21 cellular contexts compared by ENCODE assay signal in the genomic region with DNA sequence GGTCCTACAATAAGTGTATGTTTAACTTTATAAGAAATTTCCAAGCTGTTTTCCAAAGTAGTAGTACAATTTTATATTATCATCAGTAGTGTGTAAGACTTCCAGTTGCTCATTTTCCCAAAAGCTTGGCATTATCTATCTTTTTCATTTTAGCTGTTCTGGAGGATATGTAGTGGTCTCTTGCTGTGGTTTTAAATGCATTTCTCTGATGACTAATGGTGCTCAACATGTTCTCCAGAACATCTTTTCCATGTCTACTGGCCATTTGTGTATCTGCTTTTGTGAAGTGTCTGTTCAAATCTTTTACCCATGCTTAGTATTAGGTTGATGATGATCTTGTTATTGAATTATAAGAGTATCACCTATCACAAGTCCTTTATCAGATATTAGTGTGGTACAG. TPM values are rescaled to one million over a fixed set of nuclear protein-coding genes. Genes with fewer than 3 reads are reported as not detected.
DNase-seq lines count a peak whose midpoint lies in the region; ATAC-seq, FAIRE-seq and TF ChIP-seq lines count a peak whose summit lies in the region.
"Had no signal": no experiment of that assay in that cellular context is flagged by ENCODE, and none has a peak within 500 bp of the region (broad histone marks: within the 10 kb centered on the region; RNA-seq: fewer than 3 reads in every experiment).

No MANE protein-coding gene starts in this region.

- no peak for FAIRE-seq in GM12878 (lab: Jason Lieb, UNC)
- FAIRE-seq: GM12891 had no signal

- no TSS peak for BruUV-seq in GM12878 (replicated peaks; lab: Mats Ljungman, UMichigan)

- H3K9ac ChIP-seq in GM12878 (ENCODE audit: control insufficient read depth, insufficient read depth, low read length) = no peak overlapping the region
- H3K9ac ChIP-seq in smooth muscle cell (ENCODE audit: low read depth) = no peak overlapping the region

- CTCF ChIA-PET in GM12878 (lab: Yijun Ruan, JAX) = interaction anchor here (0.7 to 1.2 kb wide), 5 partner anchors 8 to 35 kb away, joined by 3 to 8 read pairs (median 3); partner anchors contain the start of gene BCL2A1

- H3K4me3 ChIP-seq in GM12878 = no peak overlapping the region
- H3K4me3 ChIP-seq in smooth muscle cell = no peak overlapping the region
- H3K4me3 ChIP-seq in ovary = no peak overlapping the region

- TF ChIP-seq POLR2A in GM12878 (IDR thresholded peaks at IDR 0.05; ENCODE audit: low read depth, low read length) = no peak
- TF ChIP-seq POLR2A in ovary (IDR thresholded peaks at IDR 0.05) = no peak

- RAD21 ChIA-PET in GM12878 (lab: Charles Lee; ENCODE audit: unreplicated experiment) = interaction anchor here (0.7 to 8.3 kb wide), 4 partner anchors 10 to 34 kb away, joined by 4 to 48 read pairs (median 4); no protein-coding TSS in a partner anchor

- H3K4me1 ChIP-seq in GM12878 (ENCODE audit: control insufficient read depth, insufficient read depth, low read length) (peaks cover 6% of the 10 kb centered on the region; the same call in 1 of the 2 replicates), smooth muscle cell (ENCODE audit: low read depth) (peaks cover 3% of the 10 kb centered on the region), ovary (ENCODE audit: insufficient read depth) (no peaks in the 10 kb centered on the region)

- H3K79me2 ChIP-seq in GM12878 (ENCODE audit: control insufficient read depth, insufficient read depth, low read length) (peaks cover 21% of the 10 kb centered on the region), smooth muscle cell (ENCODE audit: low read depth) (no peaks in the 10 kb centered on the region)

- peak; percentile 37 for DNase-seq in ELR (ENCODE audit: low read depth)
- peak; percentile 49 for DNase-seq in LHCN-M2 (ENCODE audit: low read depth)
- DNase-seq in GM12878 (ENCODE audit: low read depth, low spot score) = no peak
- no peak for DNase-seq in smooth muscle cell (lab: John Stamatoyannopoulos, UW; ENCODE audit: unreplicated experiment)
- DNase-seq in activated T-cell treated with anti-CD3 and anti-CD28 coated beads for 4 hours = no peak
- DNase-seq in ovary = no peak
- DNase-seq in activated CD4-positive, CD25-positive, alpha-beta regulatory T cell treated with anti-CD3 and anti-CD28 coated beads, Interleukin-2, amount 50 U/mL, for 72 hours = no peak
- DNase-seq: CD4-positive, CD25-positive, alpha-beta regulatory T cell; DMS79; GOT3; NCI-H1105 treated with DMSO at 0.1 percent for 48 hours; NCI-H2081; NCI-H2171; NCI-H345; NCI-H524 treated with DMSO at 0.1 percent for 48 hours; NCI-H82 had no signal

- H4K20me1 ChIP-seq in GM12878 (ENCODE audit: control insufficient read depth, insufficient read depth) (no peaks in the 10 kb centered on the region), smooth muscle cell (ENCODE audit: low read depth) (no peaks in the 10 kb centered on the region)

- POLR2A ChIA-PET in GM12878 (lab: Charles Lee) = interaction anchor here (0.5 to 1.6 kb wide), 6 partner anchors 9 to 86 kb away, joined by 3 to 9 read pairs (median 4); no protein-coding TSS in a partner anchor

- ATAC-seq in GM12878 = no peak
- ATAC-seq: HCT116, Right ventricle myocardium inferior had no signal

- no peaks in the 10 kb centered on the region for H3F3A ChIP-seq in smooth muscle cell (ENCODE audit: low read depth)

- in situ Hi-C loops in GM12878 (cut with MboI) = no loop called here

- H3K9me3 ChIP-seq in GM12878 (replicated peaks; ENCODE audit: control insufficient read depth, insufficient read depth, low read length) = no peaks in the 10 kb centered on the region; the same call in 2 of the 3 replicates
- no peaks in the 10 kb centered on the region for H3K9me3 ChIP-seq in smooth muscle cell (replicated peaks; ENCODE audit: low read depth)
- no peaks in the 10 kb centered on the region for H3K9me3 ChIP-seq in ovary

- H3K4me2 ChIP-seq in GM12878 (ENCODE audit: control insufficient read depth, insufficient read depth) (0 out of 2 replicates have a peak overlapping the region, but pooled peaks have one; percentile 5), smooth muscle cell (peak overlapping the region; percentile 64)

- H3K36me3 ChIP-seq in GM12878 (ENCODE audit: control insufficient read depth in 2 of 2, insufficient read depth in 2 of 2, low read length in 1 of 2) (peaks cover 0 to 3% of the 10 kb centered on the region in 2 experiments; a peak in 2 of 4 replicates), smooth muscle cell (ENCODE audit: low read depth) (no peaks in the 10 kb centered on the region), ovary (no peaks in the 10 kb centered on the region)

- H3K27ac ChIP-seq in GM12878 (ENCODE audit: control insufficient read depth, insufficient read depth) (no peak overlapping the region), smooth muscle cell (ENCODE audit: low read depth) (peak overlapping the region; percentile 52), ovary (no peak overlapping the region)

- SMC1A ChIA-PET in GM12878 (lab: Charles Lee; ENCODE audit: uncharacterized antibody, unreplicated experiment) = interaction anchor here (0.7 to 8.0 kb wide), 8 partner anchors 8 to 62 kb away, joined by 3 to 85 read pairs (median 4); no protein-coding TSS in a partner anchor

- no peaks in the 10 kb centered on the region for H3K27me3 ChIP-seq in GM12878 (replicated peaks in 1 of 2; ENCODE audit: control insufficient read depth in 2 of 2, insufficient read depth in 2 of 2, low read length in 1 of 2)
- H3K27me3 ChIP-seq in smooth muscle cell (ENCODE audit: low read depth) = no peaks in the 10 kb centered on the region
- no peaks in the 10 kb centered on the region for H3K27me3 ChIP-seq in ovary

- TF ChIP-seq RAD21 in GM12878 (IDR thresholded peaks at IDR 0.05; ENCODE audit: insufficient read depth, low read depth, low read length) = no peak

- TF ChIP-seq CTCF in GM12878 (IDR thresholded peaks at IDR 0.05 in 2 of 3, conservative IDR thresholded peaks at IDR 0.05 in 1 of 3; ENCODE audit: control insufficient read depth in 2 of 3, extremely low read depth in 1 of 3, insufficient read depth in 1 of 3, low read depth in 3 of 3, low read length in 3 of 3) (no peak), smooth muscle cell (IDR thresholded peaks at IDR 0.05; ENCODE audit: borderline replicate concordance, insufficient read depth, poor library complexity, severe bottlenecking) (no peak), ovary (IDR thresholded peaks at IDR 0.05) (no peak)

- intact Hi-C loops in GM12878 (cut with micrococcal nuclease; ENCODE audit: unreplicated experiment) = no loop called here
- intact Hi-C loops in ovary (cut with DNase I) = no loop called here

- TF ChIP-seq EP300 in GM12878 (IDR thresholded peaks at IDR 0.05; ENCODE audit: borderline replicate concordance in 1 of 2, control insufficient read depth in 1 of 2, low read depth in 2 of 2, low read length in 2 of 2) (no peak), ovary (IDR thresholded peaks at IDR 0.05) (no peak)

- H2AFZ ChIP-seq in GM12878 (ENCODE audit: control insufficient read depth, low read depth, low read length) = no peak overlapping the region
- no peak overlapping the region for H2AFZ ChIP-seq in smooth muscle cell (ENCODE audit: low read depth)

TF ChIP-seq in GM12878, 131 proteins besides CTCF, POLR2A, EP300 and RAD21:
- TF ChIP-seq NR2C1 (IDR thresholded peaks at IDR 0.05) = no peak
- TF ChIP-seq NR2F1 (conservative IDR thresholded peaks at IDR 0.05) = no peak
- TF ChIP-seq, protein P1, sequence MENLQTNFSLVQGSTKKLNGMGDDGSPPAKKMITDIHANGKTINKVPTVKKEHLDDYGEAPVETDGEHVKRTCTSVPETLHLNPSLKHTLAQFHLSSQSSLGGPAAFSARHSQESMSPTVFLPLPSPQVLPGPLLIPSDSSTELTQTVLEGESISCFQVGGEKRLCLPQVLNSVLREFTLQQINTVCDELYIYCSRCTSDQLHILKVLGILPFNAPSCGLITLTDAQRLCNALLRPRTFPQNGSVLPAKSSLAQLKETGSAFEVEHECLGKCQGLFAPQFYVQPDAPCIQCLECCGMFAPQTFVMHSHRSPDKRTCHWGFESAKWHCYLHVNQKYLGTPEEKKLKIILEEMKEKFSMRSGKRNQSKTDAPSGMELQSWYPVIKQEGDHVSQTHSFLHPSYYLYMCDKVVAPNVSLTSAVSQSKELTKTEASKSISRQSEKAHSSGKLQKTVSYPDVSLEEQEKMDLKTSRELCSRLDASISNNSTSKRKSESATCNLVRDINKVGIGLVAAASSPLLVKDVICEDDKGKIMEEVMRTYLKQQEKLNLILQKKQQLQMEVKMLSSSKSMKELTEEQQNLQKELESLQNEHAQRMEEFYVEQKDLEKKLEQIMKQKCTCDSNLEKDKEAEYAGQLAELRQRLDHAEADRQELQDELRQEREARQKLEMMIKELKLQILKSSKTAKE (IDR thresholded peaks at IDR 0.05; ENCODE audit: low read depth, poor library complexity, severe bottlenecking) = no peak
- TF ChIP-seq RUNX3 (IDR thresholded peaks at IDR 0.05; ENCODE audit: low read length) = peak; percentile 29; the same call in 1 of the 2 replicates
- no peak for TF ChIP-seq ESRRA (IDR thresholded peaks at IDR 0.05; ENCODE audit: low read length)

RNA-seq across cellular contexts. Expression of gene BCL2A1, which starts 13.3 kb away (rescaled TPM):
- 0.32 TPM in 1 of 2 replicates, not detected in the other for total RNA-seq in LHCN-M2 (2014; rRNA removed)
- not detected for polyA plus RNA-seq in LHCN-M2 (2012)
- total RNA-seq in GM12878 (2013; cell fraction: nucleolus; rRNA removed) = 254 and 257 TPM in 2 replicates
- total RNA-seq in GM12878 (2014; rRNA removed) = 181 and 223 TPM in 2 replicates
- total RNA-seq in GM12878 (2014; rRNA removed; fragmentation: Illumina TruSeq; extraction: Trizol) = 358 and 373 TPM in 2 replicates
- total RNA-seq in GM12878 (2021) = 183 and 212 TPM in 2 replicates
- 147 TPM for polyA plus RNA-seq in GM12878 (2011; ENCODE audit: low read depth)
- polyA plus RNA-seq in GM12878 (2011; rRNA removed) = 375 and 596 TPM in 2 replicates
- polyA plus RNA-seq in GM12878 (2011; cell fraction: cytosol; rRNA removed) = 165 and 194 TPM in 2 replicates
- 92.5 and 111 TPM in 2 replicates for polyA plus RNA-seq in GM12878 (2011; cell fraction: nucleus; rRNA removed)
- polyA plus RNA-seq in GM12878 (2012) = 152 and 177 TPM in 2 replicates
- polyA plus RNA-seq in GM12878 (2014; fragmentation: Illumina TruSeq; extraction: Trizol) = 374 and 510 TPM in 2 replicates
- 100 to 1,000 TPM; 536 to 570 TPM for polyA plus RNA-seq in GM12878 (2014; fragmentation: Nextera tagmentation; extraction: Ambion mirVana)
- 224 and 283 TPM in 2 replicates for polyA plus RNA-seq in GM12878 (2014; rRNA removed)
- 100 to 1,000 TPM; 190 to 192 TPM for polyA plus RNA-seq in GM12878 (2016; fragmentation: Nextera tagmentation; extraction: Ambion mirVana)
- polyA minus RNA-seq in GM12878 (2011; rRNA and poly(A)+ RNA removed) = 130 and 161 TPM in 2 replicates
- polyA minus RNA-seq in GM12878 (2011; cell fraction: cytosol; rRNA and poly(A)+ RNA removed) = 40.8 and 46.6 TPM in 2 replicates
- polyA minus RNA-seq in GM12878 (2011; cell fraction: nucleus; rRNA and poly(A)+ RNA removed) = 73.5 and 89.2 TPM in 2 replicates
- total RNA-seq in smooth muscle cell = 18.2 and 21.1 TPM in 2 replicates
- polyA plus RNA-seq in smooth muscle cell = 13.4 and 14.3 TPM in 2 replicates
- 1 to 10 TPM in 4 of 7 donors, under 1 TPM in 2, not detected in 1; 0.48 to 4.0 (median 1.2) TPM for total RNA-seq in ovary
- 1 to 10 TPM in 1 of 2 donors, under 1 TPM in 1; 0.50 to 2.0 TPM for polyA plus RNA-seq in ovary
- total RNA-seq: A673 had no signal
- polyA plus RNA-seq: BJ had no signal

Comparison
In these comparisons a context has a peak if more than half of its experiments do, and no peak if none do; other contexts are left out.
1. DNase-seq: peak in ELR (single experiment) and LHCN-M2 (single experiment); none in GM12878 (single experiment), smooth muscle cell (single experiment), activated T-cell treated with anti-CD3 and anti-CD28 coated beads for 4 hours (single experiment), ovary (0 of 5) and activated CD4-positive, CD25-positive, alpha-beta regulatory T cell treated with anti-CD3 and anti-CD28 coated beads, Interleukin-2, amount 50 U/mL, for 72 hours (single experiment).